In the genomic region with DNA sequence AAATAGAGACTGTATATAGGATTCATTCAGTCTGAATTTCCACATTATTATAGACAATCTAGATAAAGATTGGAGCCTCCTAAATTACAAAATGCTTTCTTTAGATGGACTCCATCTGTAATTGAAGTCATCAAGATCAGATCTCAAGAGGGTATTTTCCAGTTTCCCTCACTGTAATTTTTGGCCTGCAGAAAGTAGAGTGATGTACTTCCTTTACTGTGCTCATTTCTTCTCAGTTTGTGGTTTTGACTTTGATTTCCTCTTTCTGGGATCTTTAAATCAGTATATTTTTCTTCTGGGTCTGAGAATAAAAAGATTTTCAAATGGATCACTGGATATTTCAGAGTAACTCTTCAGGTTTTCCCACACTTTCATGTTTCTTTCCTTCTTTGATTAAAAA, we compare ENCODE assay signal across 17 cellular contexts. TPM values are rescaled to one million over a fixed set of nuclear protein-coding genes. Genes with fewer than 3 reads are reported as not detected.
DNase-seq lines count a peak whose midpoint lies in the region; ATAC-seq and TF ChIP-seq lines count a peak whose summit lies in the region.
"Had no signal": no experiment of that assay in that cellular context is flagged by ENCODE, and none has a peak within 500 bp of the region (broad histone marks: within the 10 kb centered on the region; RNA-seq: fewer than 3 reads in every experiment).

No MANE protein-coding gene starts in this region.

- H3K27me3 Mint-ChIP-seq in activated CD4-positive, alpha-beta T cell treated with anti-CD3 and anti-CD28 coated beads, Interleukin-2, amount 10 ng/mL, durations not matched to agents 24 days and 14 days = no peaks in the 10 kb centered on the region
- no peaks in the 10 kb centered on the region for H3K27me3 Mint-ChIP-seq in activated CD4-positive, alpha-beta T cell treated with anti-CD3 and anti-CD28 coated beads, Interleukin-2, amount 10 ng/mL, durations not matched to agents 7 days and 5 days
- H3K27me3 Mint-ChIP-seq in activated naive CD8-positive, alpha-beta T cell = no peaks in the 10 kb centered on the region

- no peak overlapping the region for H3K27ac ChIP-seq in osteoblast (ENCODE audit: low read depth, low read length)
- H3K27ac ChIP-seq: PC-9, upper lobe of right lung had no signal

- peak overlapping the region; percentile 38 for H3K27ac Mint-ChIP-seq in activated CD4-positive, alpha-beta T cell treated with anti-CD3 and anti-CD28 coated beads, Interleukin-2, amount 10 ng/mL, durations not matched to agents 24 days and 14 days
- H3K27ac Mint-ChIP-seq in activated CD4-positive, alpha-beta T cell treated with anti-CD3 and anti-CD28 coated beads, Interleukin-2, amount 10 ng/mL, durations not matched to agents 7 days and 5 days = no peak overlapping the region
- H3K27ac Mint-ChIP-seq in activated naive CD8-positive, alpha-beta T cell = peak overlapping the region; percentile 1

- POLR2A ChIA-PET in activated CD4-positive, alpha-beta T cell treated with anti-CD3 and anti-CD28 coated beads, Interleukin-2, amount 10 ng/mL, durations not matched to agents 7 days and 5 days (lab: Charles Lee) = no interaction called here

- peaks cover 69% of the 10 kb centered on the region for H3K36me3 Mint-ChIP-seq in activated CD4-positive, alpha-beta T cell treated with anti-CD3 and anti-CD28 coated beads, Interleukin-2, amount 10 ng/mL, durations not matched to agents 24 days and 14 days (ENCODE audit: low read depth)
- H3K36me3 Mint-ChIP-seq in activated CD4-positive, alpha-beta T cell treated with anti-CD3 and anti-CD28 coated beads, Interleukin-2, amount 10 ng/mL, durations not matched to agents 7 days and 5 days (ENCODE audit: low read depth) = peaks cover 65% of the 10 kb centered on the region
- H3K36me3 Mint-ChIP-seq in activated naive CD8-positive, alpha-beta T cell = peaks cover 31% of the 10 kb centered on the region

- H3K79me2 ChIP-seq in osteoblast (ENCODE audit: insufficient read depth, low read length) = peaks cover 17% of the 10 kb centered on the region

- intact Hi-C loops in activated CD4-positive, alpha-beta T cell treated with anti-CD3 and anti-CD28 coated beads, Interleukin-2, amount 10 ng/mL, durations not matched to agents 24 days and 14 days (cut with micrococcal nuclease) = no loop called here

- H3K9me3 ChIP-seq in osteoblast (ENCODE audit: low read depth, low read length) = no peaks in the 10 kb centered on the region
- H3K9me3 ChIP-seq: SK-N-SH, upper lobe of right lung had no signal

- no peak for ATAC-seq in GM19452 (IDR thresholded peaks at IDR 0.05; ENCODE audit: unreplicated experiment)
- no peak for ATAC-seq in GM18520 (IDR thresholded peaks at IDR 0.05; ENCODE audit: unreplicated experiment)
- ATAC-seq: upper lobe of right lung had no signal

- no peak overlapping the region for H3K4me3 Mint-ChIP-seq in activated CD4-positive, alpha-beta T cell treated with anti-CD3 and anti-CD28 coated beads, Interleukin-2, amount 10 ng/mL, durations not matched to agents 24 days and 14 days
- H3K4me3 Mint-ChIP-seq in activated CD4-positive, alpha-beta T cell treated with anti-CD3 and anti-CD28 coated beads, Interleukin-2, amount 10 ng/mL, durations not matched to agents 7 days and 5 days = no peak overlapping the region
- H3K4me3 Mint-ChIP-seq in activated naive CD8-positive, alpha-beta T cell = no peak overlapping the region

- no peak overlapping the region for H3K4me3 ChIP-seq in osteoblast (ENCODE audit: insufficient read depth, low read length)
- H3K4me3 ChIP-seq: PC-9, upper lobe of right lung had no signal

- CTCF ChIA-PET in activated CD4-positive, alpha-beta T cell treated with anti-CD3 and anti-CD28 coated beads, Interleukin-2, amount 10 ng/mL, durations not matched to agents 7 days and 5 days (lab: Charles Lee) = no interaction called here

- DNase-seq in activated CD4-positive, alpha-beta T cell treated with anti-CD3 and anti-CD28 coated beads, Interleukin-2, amount 10 ng/mL, durations not matched to agents 24 days and 14 days = no peak
- no peak for DNase-seq in activated CD4-positive, alpha-beta T cell treated with anti-CD3 and anti-CD28 coated beads, Interleukin-2, amount 10 ng/mL, durations not matched to agents 7 days and 5 days
- DNase-seq in MV-4-11 (lab: John Stamatoyannopoulos, UW) (peak; percentile 49), osteoblast (ENCODE audit: insufficient read length, low spot score, missing footprints) (peak; percentile 49), GM03348 (ENCODE audit: low spot score) (no peak)
- DNase-seq: activated gamma-delta T cell treated with Interleukin-2 at 50 U/mL for 16 hours; hypothalamus; kidney glomerular epithelial cell; NCI-H2081; NCI-H524; PC-9; SK-N-SH; stimulated activated CD4-positive, alpha-beta T cell treated with anti-CD3 and anti-CD28 coated beads, Interleukin-15, amount 100 ng/mL, for 24 hours; upper lobe of right lung had no signal

- H3K4me2 ChIP-seq in osteoblast (ENCODE audit: insufficient read depth, low read length) = no peak overlapping the region
- H3K4me2 ChIP-seq: PC-9, SK-N-SH had no signal

- H3K4me1 ChIP-seq in osteoblast (ENCODE audit: insufficient read depth, low read length) = peaks cover 8% of the 10 kb centered on the region
- H3K4me1 ChIP-seq: upper lobe of right lung had no signal

- H3K27me3 ChIP-seq in osteoblast (ENCODE audit: insufficient read depth, low read length) = no peaks in the 10 kb centered on the region
- H3K27me3 ChIP-seq: upper lobe of right lung had no signal

- H3K9me3 Mint-ChIP-seq in activated CD4-positive, alpha-beta T cell treated with anti-CD3 and anti-CD28 coated beads, Interleukin-2, amount 10 ng/mL, durations not matched to agents 24 days and 14 days = peaks cover 13% of the 10 kb centered on the region
- H3K9me3 Mint-ChIP-seq in activated CD4-positive, alpha-beta T cell treated with anti-CD3 and anti-CD28 coated beads, Interleukin-2, amount 10 ng/mL, durations not matched to agents 7 days and 5 days = no peaks in the 10 kb centered on the region
- H3K9me3 Mint-ChIP-seq in activated naive CD8-positive, alpha-beta T cell (ENCODE audit: low read depth) = no peaks in the 10 kb centered on the region

- no peak for TF ChIP-seq CTCF in osteoblast (IDR thresholded peaks at IDR 0.05; ENCODE audit: extremely low read depth, low read depth, low read length)

- H3K4me1 Mint-ChIP-seq in activated CD4-positive, alpha-beta T cell treated with anti-CD3 and anti-CD28 coated beads, Interleukin-2, amount 10 ng/mL, durations not matched to agents 24 days and 14 days = peaks cover 56% of the 10 kb centered on the region
- peaks cover 50% of the 10 kb centered on the region for H3K4me1 Mint-ChIP-seq in activated CD4-positive, alpha-beta T cell treated with anti-CD3 and anti-CD28 coated beads, Interleukin-2, amount 10 ng/mL, durations not matched to agents 7 days and 5 days
- peaks cover 59% of the 10 kb centered on the region for H3K4me1 Mint-ChIP-seq in activated naive CD8-positive, alpha-beta T cell (ENCODE audit: low read depth)

- peaks cover 15% of the 10 kb centered on the region for H3K36me3 ChIP-seq in osteoblast (ENCODE audit: insufficient read depth, low read length)

- H4K20me1 ChIP-seq in osteoblast (ENCODE audit: insufficient read depth, low read length) = no peaks in the 10 kb centered on the region

- no peak overlapping the region for H2AFZ ChIP-seq in osteoblast (ENCODE audit: low read length)
- H2AFZ ChIP-seq: PC-9 had no signal

RNA-seq across cellular contexts. Expression of a gene that starts 7.2 kb away (rescaled TPM):
- 45.9 and 46.7 TPM in 2 replicates for total RNA-seq in activated CD4-positive, alpha-beta T cell treated with anti-CD3 and anti-CD28 coated beads, Interleukin-2, amount 10 ng/mL, durations not matched to agents 24 days and 14 days
- total RNA-seq in activated CD4-positive, alpha-beta T cell treated with anti-CD3 and anti-CD28 coated beads, Interleukin-2, amount 10 ng/mL, durations not matched to agents 7 days and 5 days = 10 to 100 TPM; 41.9 to 49.7 TPM
- total RNA-seq in osteoblast = 42.0 and 45.4 TPM in 2 replicates

RNA-seq across cellular contexts. Expression of a gene that starts 7.6 kb away (rescaled TPM):
- total RNA-seq in activated CD4-positive, alpha-beta T cell treated with anti-CD3 and anti-CD28 coated beads, Interleukin-2, amount 10 ng/mL, durations not matched to agents 24 days and 14 days = 1.3 and 1.4 TPM in 2 replicates
- total RNA-seq in activated CD4-positive, alpha-beta T cell treated with anti-CD3 and anti-CD28 coated beads, Interleukin-2, amount 10 ng/mL, durations not matched to agents 7 days and 5 days = 1 to 10 TPM; 1.2 TPM
- total RNA-seq in osteoblast = 1.1 and 2.1 TPM in 2 replicates

Comparison
In these comparisons a context has a peak if more than half of its experiments do, and no peak if none do; other contexts are left out.
1. DNase-seq: peak in MV-4-11 (single experiment) and osteoblast (single experiment); none in activated CD4-positive, alpha-beta T cell treated with anti-CD3 and anti-CD28 coated beads, Interleukin-2, amount 10 ng/mL, durations not matched to agents 24 days and 14 days (single experiment), activated CD4-positive, alpha-beta T cell treated with anti-CD3 and anti-CD28 coated beads, Interleukin-2, amount 10 ng/mL, durations not matched to agents 7 days and 5 days (single experiment) and GM03348 (single experiment).